In the genomic region with DNA sequence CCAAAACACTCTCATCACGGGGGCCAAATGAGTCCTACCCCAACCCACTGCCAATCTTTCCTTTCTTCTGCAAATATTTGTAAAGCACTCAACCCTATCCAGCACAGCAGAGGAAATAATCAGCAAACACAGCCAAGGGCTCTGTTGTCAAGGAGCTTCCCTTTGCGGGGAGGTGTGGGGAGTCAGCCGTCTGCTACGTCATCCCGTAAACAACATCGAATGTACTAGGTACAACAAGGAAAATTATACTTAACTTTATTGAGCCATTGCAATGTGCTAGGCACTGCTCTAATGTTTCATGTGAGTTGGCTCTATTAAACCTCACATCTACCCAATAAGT, we compare ENCODE assay signal across 12 cellular contexts. TPM values are rescaled to one million over a fixed set of nuclear protein-coding genes. Genes with fewer than 3 reads are reported as not detected.
DNase-seq lines count a peak whose midpoint lies in the region; ATAC-seq and TF ChIP-seq lines count a peak whose summit lies in the region.
"Had no signal": no experiment of that assay in that cellular context is flagged by ENCODE, and none has a peak within 500 bp of the region (broad histone marks: within the 10 kb centered on the region; RNA-seq: fewer than 3 reads in every experiment).

No MANE protein-coding gene starts in this region.

- peak overlapping the region; percentile 43 for H3K4me2 ChIP-seq in hepatocyte

- no peak overlapping the region for H2AFZ ChIP-seq in hepatocyte

- no peak for TF ChIP-seq CTCF in 22Rv1 (IDR thresholded peaks at IDR 0.05)
- no peak for TF ChIP-seq CTCF in hepatocyte (IDR thresholded peaks at IDR 0.05; ENCODE audit: poor library complexity)
- no peak for TF ChIP-seq CTCF in esophagus squamous epithelium (IDR thresholded peaks at IDR 0.05)

- H4K20me1 ChIP-seq in hepatocyte (ENCODE audit: insufficient read depth, poor library complexity, severe bottlenecking) = no peaks in the 10 kb centered on the region

- WGBS in hepatocyte (ENCODE audit: low lambda C conversion rate, missing lambda C conversion rate) = 36% methylated on average over 6 of the region's 6 CpGs
- 65 to 68% methylated on average over 5 to 6 of the region's 6 CpGs for WGBS in esophagus squamous epithelium, 2 donors

- H3K9me2 ChIP-seq in hepatocyte (replicated peaks; ENCODE audit: insufficient read depth) = no peaks in the 10 kb centered on the region

- H3K27ac ChIP-seq in 22Rv1 = peak overlapping the region; percentile 86
- H3K27ac ChIP-seq in hepatocyte = peak overlapping the region; percentile 31
- no peak overlapping the region for H3K27ac ChIP-seq in esophagus squamous epithelium
- H3K27ac ChIP-seq: SJCRH30, tibial nerve had no signal

- H3K79me2 ChIP-seq in hepatocyte = no peaks in the 10 kb centered on the region

- intact Hi-C loops in esophagus squamous epithelium (cut with DNase I) = no loop called here

- H3K4me3 ChIP-seq in hepatocyte (no peak overlapping the region), esophagus squamous epithelium (no peak overlapping the region)
- H3K4me3 ChIP-seq: SJCRH30, tibial nerve had no signal

- H3K9me3 ChIP-seq in hepatocyte (ENCODE audit: low read depth) (no peaks in the 10 kb centered on the region), esophagus squamous epithelium (no peaks in the 10 kb centered on the region)
- H3K9me3 ChIP-seq: SJCRH30, tibial nerve had no signal

- H3K27me3 ChIP-seq in hepatocyte (no peaks in the 10 kb centered on the region), esophagus squamous epithelium (peaks cover 0 to 34% (median 0%) of the 10 kb centered on the region in 4 donors)
- H3K27me3 ChIP-seq: SJCRH30 had no signal

- ATAC-seq in HG02973 (IDR thresholded peaks at IDR 0.05; ENCODE audit: unreplicated experiment) (no peak), HG03175 (IDR thresholded peaks at IDR 0.05; ENCODE audit: unreplicated experiment) (no peak)
- ATAC-seq: activated CD8-positive, alpha-beta memory T cell treated with anti-CD3 and anti-CD28 coated beads, Interleukin-2, amount 10 ng/mL, durations not matched to agents 7 days and 5 days had no signal

- H3K36me3 ChIP-seq in hepatocyte (replicated peaks; ENCODE audit: insufficient read depth, low read depth) (no peaks in the 10 kb centered on the region), esophagus squamous epithelium (peaks cover 0 to 8% (median 0%) of the 10 kb centered on the region in 3 donors)
- H3K36me3 ChIP-seq: SJCRH30, tibial nerve had no signal

- H3K4me1 ChIP-seq in hepatocyte (ENCODE audit: insufficient read depth) = peaks cover 9% of the 10 kb centered on the region
- no peaks in the 10 kb centered on the region for H3K4me1 ChIP-seq in esophagus squamous epithelium
- H3K4me1 ChIP-seq: tibial nerve had no signal

- DNase-seq in NCI-H1417 (lab: John Stamatoyannopoulos, UW) (peak; percentile 92 to 99 (median 94)), NCI-H446 treated with DMSO at 0.1 percent for 48 hours (lab: John Stamatoyannopoulos, UW) (peak; percentile 90), hepatocyte (ENCODE audit: low spot score) (peak; percentile 49), NOMO-1 (lab: John Stamatoyannopoulos, UW; ENCODE audit: unreplicated experiment in 2 of 2) (no peak), esophagus squamous epithelium (lab: John Stamatoyannopoulos, UW) (no peak)
- DNase-seq: activated CD8-positive, alpha-beta memory T cell treated with anti-CD3 and anti-CD28 coated beads, Interleukin-2, amount 10 ng/mL, durations not matched to agents 7 days and 5 days; Calu3 had no signal

- no peak for TF ChIP-seq POLR2A in esophagus squamous epithelium (IDR thresholded peaks at IDR 0.05)

RNA-seq across cellular contexts. Expression of a gene that starts 22.8 kb away (rescaled TPM):
- total RNA-seq in hepatocyte (4.9 and 5.1 TPM in 2 replicates), esophagus squamous epithelium (10 to 100 TPM in 1 of 4 donors, 1 to 10 TPM in 3; 5.2 to 18.6 (median 9.8) TPM)
- polyA plus RNA-seq in hepatocyte = 5.4 and 9.7 TPM in 2 replicates
- total RNA-seq: tibial nerve had no signal

Comparison
In these comparisons a context has a peak if more than half of its experiments do, and no peak if none do; other contexts are left out.
1. H3K27ac ChIP-seq: peak in 22Rv1 (single experiment) and hepatocyte (single experiment); none in esophagus squamous epithelium (0 of 4).
2. DNase-seq: peak in NCI-H1417 (3 of 3), NCI-H446 treated with DMSO at 0.1 percent for 48 hours (single experiment) and hepatocyte (single experiment); none in NOMO-1 (0 of 2) and esophagus squamous epithelium (single experiment).